25 cellular contexts compared by ENCODE assay signal in the genomic region with DNA sequence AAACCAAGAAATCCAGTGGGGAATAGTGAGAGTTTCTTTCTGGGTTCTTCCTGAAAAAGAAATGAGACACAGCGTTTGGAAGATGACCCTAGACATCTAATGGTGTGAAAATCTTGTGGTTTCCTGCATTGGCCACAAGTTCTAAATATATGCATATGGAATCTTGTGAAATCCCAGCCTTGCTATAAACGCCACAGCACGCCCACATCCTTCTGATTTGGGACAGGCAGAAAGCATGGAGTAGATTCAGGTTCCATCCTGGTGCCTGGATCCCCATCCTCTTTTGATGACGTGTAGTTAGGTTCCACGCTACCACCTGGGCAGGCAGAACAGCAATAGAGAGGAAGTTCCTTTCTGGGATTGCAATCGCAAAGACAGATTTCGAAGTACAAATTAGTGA. TPM values are rescaled to one million over a fixed set of nuclear protein-coding genes. Genes with fewer than 3 reads are reported as not detected.
"Had no signal": no experiment of that assay in that cellular context is flagged by ENCODE, and none has a peak within 500 bp of the region (broad histone marks: within the 10 kb centered on the region; RNA-seq: fewer than 3 reads in every experiment).

No MANE protein-coding gene starts in this region.

- H3K27ac ChIP-seq: adrenal gland had no signal

- H3K36me3 ChIP-seq: adrenal gland had no signal

- H3K4me3 ChIP-seq: adrenal gland had no signal

- H3K4me1 ChIP-seq: adrenal gland had no signal

- DNase-seq: activated CD4-positive, alpha-beta T cell treated with anti-CD3 and anti-CD28 coated beads for 4 hours; activated CD8-positive, alpha-beta memory T cell treated with anti-CD3 and anti-CD28 coated beads, Interleukin-2, amount 50 U/mL, for 48 hours; activated CD8-positive, alpha-beta T cell treated with anti-CD3 and anti-CD28 coated beads for 36 hours; activated naive CD4-positive, alpha-beta T cell treated with anti-CD3 and anti-CD28 coated beads, Interleukin-2, amount 50 U/mL, for 16 hours; activated naive CD8-positive, alpha-beta T cell treated with anti-CD3 and anti-CD28 coated beads, Interleukin-2, amount 10 ng/mL, durations not matched to agents 7 days and 5 days; activated T-cell treated with anti-CD3 and anti-CD28 coated beads, Interleukin-2, amount 50 U/mL, for 1 hour; adrenal gland; anterior cingulate cortex; cerebellar nuclear complex; NCI-H1092; NCI-H1417 treated with DMSO at 0.1 percent for 48 hours; NCI-H1694; NCI-H2029; NCI-H345; NCI-H510A; NCI-H526 treated with DMSO at 0.1 percent for 48 hours; NCI-H82; SIG-M5; T-helper 1 cell had no signal

- H3K9me3 ChIP-seq: adrenal gland had no signal

- H3K27me3 ChIP-seq: adrenal gland had no signal

RNA-seq across cellular contexts. Expression of a gene that starts 37.4 kb away (rescaled TPM):
- total RNA-seq: activated CD8-positive, alpha-beta T cell treated with anti-CD3 and anti-CD28 coated beads for 36 hours; activated naive CD8-positive, alpha-beta T cell treated with anti-CD3 and anti-CD28 coated beads, Interleukin-2, amount 10 ng/mL, durations not matched to agents 7 days and 5 days; cardiac septum; LHCN-M2; M059J; OCI-LY7; RPMI7951; T-helper 2 cell treated with Interferon-gamma antibody and Interleukin-4, amounts not matched to agents 100 ng/mL and 5 ng/mL, for 36 hours had no signal
